In the genomic region with DNA sequence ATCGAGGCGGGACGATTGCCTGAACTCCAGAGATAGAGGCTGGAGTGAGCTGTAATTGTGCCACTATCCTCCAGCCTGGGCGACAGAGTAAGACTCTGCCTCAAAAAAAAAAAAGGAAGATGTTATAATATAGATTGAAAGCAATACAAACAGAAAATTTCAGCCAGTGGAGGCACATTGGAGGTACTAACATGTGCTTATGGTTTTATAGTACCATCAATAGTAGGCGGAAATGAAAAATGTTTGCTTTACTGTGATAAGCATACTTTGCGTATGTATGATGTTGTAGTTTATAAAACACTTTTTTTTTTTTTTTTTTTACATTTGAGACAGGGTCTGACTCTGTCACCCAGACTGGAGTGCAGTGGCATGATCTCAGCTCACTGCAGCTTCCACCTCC, we compare ENCODE assay signal across 7 cellular contexts.
"Had no signal": no experiment of that assay in that cellular context is flagged by ENCODE, and none has a peak within 500 bp of the region (broad histone marks: within the 10 kb centered on the region; RNA-seq: fewer than 3 reads in every experiment).

No MANE protein-coding gene starts in this region.

- H3K9me3 Mint-ChIP-seq: HFFc6, IgD-negative memory B cell had no signal

- H3K27ac Mint-ChIP-seq: HFFc6, IgD-negative memory B cell had no signal

- H3K4me3 ChIP-seq: HAP-1 had no signal

- H3K4me3 Mint-ChIP-seq: HFFc6, IgD-negative memory B cell had no signal

- H3K27me3 Mint-ChIP-seq: IgD-negative memory B cell had no signal

- DNase-seq: GOT3, H7, HFFc6 had no signal

- ATAC-seq: HCT116, HepG2 had no signal
